ENCODE assay signal across 15 cellular contexts in the genomic region with DNA sequence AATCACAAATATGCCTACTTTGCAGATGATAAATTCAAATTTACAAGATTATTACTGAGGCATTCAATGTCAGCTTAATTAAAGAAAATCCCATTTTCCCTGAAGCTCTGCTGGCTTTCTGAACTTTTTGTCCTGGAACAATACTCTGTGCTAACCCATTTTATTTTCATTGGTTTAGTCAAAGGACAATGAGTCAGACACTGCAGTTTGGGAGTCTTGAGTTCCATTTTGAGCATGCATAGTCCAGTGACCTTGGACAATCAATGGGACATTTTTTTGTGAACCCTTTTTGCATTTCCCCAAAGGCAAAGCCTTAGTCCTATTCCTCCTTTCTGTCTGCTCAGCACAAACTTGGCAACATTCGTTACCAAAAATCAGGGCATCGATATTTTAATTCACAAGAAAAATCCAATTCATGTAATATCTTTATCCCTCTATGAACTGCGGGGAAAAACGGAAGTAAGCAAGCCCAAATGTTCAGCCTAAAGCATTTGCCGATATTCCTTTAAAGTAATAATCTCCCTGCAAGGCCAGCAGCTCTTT.
DNase-seq lines count a peak whose midpoint lies in the region; ATAC-seq and TF ChIP-seq lines count a peak whose summit lies in the region.
"Had no signal": no experiment of that assay in that cellular context is flagged by ENCODE, and none has a peak within 500 bp of the region (broad histone marks: within the 10 kb centered on the region; RNA-seq: fewer than 3 reads in every experiment).

No MANE protein-coding gene starts in this region.

- TF ChIP-seq CTCF in fibroblast of pulmonary artery (IDR thresholded peaks at IDR 0.05; ENCODE audit: low read length, missing control alignments) (no peak), thyroid gland (IDR thresholded peaks at IDR 0.05) (no peak), glutamatergic neuron (IDR thresholded peaks at IDR 0.05; ENCODE audit: partially characterized antibody, unreplicated experiment) (no peak)

- no peaks in the 10 kb centered on the region for H3K27me3 Mint-ChIP-seq in glutamatergic neuron (ENCODE audit: unreplicated experiment)
- H3K27me3 Mint-ChIP-seq in immature natural killer cell (ENCODE audit: low read depth in 3 of 3): peaks cover 0 to 2% (median 2%) of the 10 kb centered on the region in 3 donors

- intact Hi-C loops in thyroid gland (cut with DNase I): no loop called here

- H3K36me3 Mint-ChIP-seq in glutamatergic neuron (ENCODE audit: unreplicated experiment) (no peaks in the 10 kb centered on the region), immature natural killer cell (no peaks in the 10 kb centered on the region)

- H3K9ac ChIP-seq in mucosa of rectum (ENCODE audit: low read depth in 1 of 2, low read length in 2 of 2): peak overlapping the region; percentile 36 to 47
- H3K9ac ChIP-seq: BLaER1 had no signal

- no peak for ATAC-seq in GM18502 (IDR thresholded peaks at IDR 0.05; ENCODE audit: poor library complexity, unreplicated experiment)
- ATAC-seq: effector memory CD8-positive, alpha-beta T cell had no signal

- no peak for TF ChIP-seq POLR2A in thyroid gland (IDR thresholded peaks at IDR 0.05)

- H3K27ac ChIP-seq in mucosa of rectum (ENCODE audit: low read depth in 2 of 2, low read length in 2 of 2) (peak overlapping the region; percentile 58 to 77), thyroid gland (peak overlapping the region in 2 of 3 donors; percentile 35 to 46)

- H3K27me3 ChIP-seq in mucosa of rectum (ENCODE audit: control insufficient read depth in 2 of 2, insufficient read depth in 2 of 2, low read length in 2 of 2) (no peaks in the 10 kb centered on the region), thyroid gland (no peaks in the 10 kb centered on the region)
- H3K27me3 ChIP-seq: BLaER1 had no signal

- H3K4me3 ChIP-seq in fibroblast of pulmonary artery (replicated peaks; ENCODE audit: low read depth, low read length) (peak overlapping the region; percentile 38), mucosa of rectum (ENCODE audit: low read length in 2 of 2) (peak overlapping the region; percentile 44 to 51), thyroid gland (replicated peaks in 1 of 3) (no peak overlapping the region)
- H3K4me3 ChIP-seq: BLaER1 had no signal

- H3K9me3 ChIP-seq in mucosa of rectum (ENCODE audit: control insufficient read depth in 2 of 2, low read length in 2 of 2): no peaks in the 10 kb centered on the region
- H3K9me3 ChIP-seq in thyroid gland: no peaks in the 10 kb centered on the region
- H3K9me3 ChIP-seq: BLaER1 had no signal

- H3K36me3 ChIP-seq in mucosa of rectum (ENCODE audit: control insufficient read depth in 2 of 2, insufficient read depth in 2 of 2, low read length in 2 of 2) (no peaks in the 10 kb centered on the region), thyroid gland (no peaks in the 10 kb centered on the region)
- H3K36me3 ChIP-seq: BLaER1 had no signal

- in situ Hi-C loops in SK-MEL-5 (cut with HindIII; ENCODE audit: low pct_unique_long_range_greater_than_20kb, low sequenced_read_pairs): loop anchor here (25.0 kb wide), 1 partner anchor 381 kb away; the partner anchor contains the start of genes KLLN and PTEN

- H3K9me3 Mint-ChIP-seq in glutamatergic neuron (ENCODE audit: unreplicated experiment): no peaks in the 10 kb centered on the region
- no peaks in the 10 kb centered on the region for H3K9me3 Mint-ChIP-seq in immature natural killer cell
- H3K9me3 Mint-ChIP-seq: effector memory CD8-positive, alpha-beta T cell had no signal

- no peak overlapping the region for H3K27ac Mint-ChIP-seq in glutamatergic neuron (ENCODE audit: unreplicated experiment)
- H3K27ac Mint-ChIP-seq in immature natural killer cell: no peak overlapping the region
- H3K27ac Mint-ChIP-seq: effector memory CD8-positive, alpha-beta T cell had no signal

- H3K4me1 ChIP-seq in mucosa of rectum (ENCODE audit: control insufficient read depth in 2 of 2, insufficient read depth in 2 of 2, low read length in 2 of 2) (peaks cover 8 to 30% of the 10 kb centered on the region in 2 donors), thyroid gland (peaks cover 14 to 19% of the 10 kb centered on the region in 2 donors)

- WGBS in thyroid gland, 2 donors: 65 to 67% methylated on average over 5 of the region's 5 CpGs

- H3K4me3 Mint-ChIP-seq in glutamatergic neuron (ENCODE audit: unreplicated experiment) (no peak overlapping the region), immature natural killer cell (no peak overlapping the region)
- H3K4me3 Mint-ChIP-seq: effector memory CD8-positive, alpha-beta T cell had no signal

- H3K4me1 Mint-ChIP-seq in glutamatergic neuron (ENCODE audit: low read depth, unreplicated experiment) (no peaks in the 10 kb centered on the region), immature natural killer cell (peaks cover 18 to 19% of the 10 kb centered on the region in 2 donors)

- DNase-seq in SK-MEL-5 (ENCODE audit: low read depth, low spot score) (peak; percentile 29), fibroblast of pulmonary artery (ENCODE audit: low read depth) (peak; percentile 40), thyroid gland (no peak), NCI-H2029 treated with DMSO at 0.1 percent for 48 hours (lab: John Stamatoyannopoulos, UW) (no peak), glutamatergic neuron (no peak), immature natural killer cell (no peak)
- DNase-seq: activated CD4-positive, alpha-beta T cell treated with anti-CD3 and anti-CD28 coated beads, Interleukin-2, amount 50 U/mL, for 4 hours; DND-41; effector memory CD8-positive, alpha-beta T cell; NCI-H524; occipital lobe; T1000 had no signal

Comparison
In these comparisons a context has a peak if more than half of its experiments do, and no peak if none do; other contexts are left out.
1. DNase-seq: peak in SK-MEL-5 (single experiment) and fibroblast of pulmonary artery (single experiment); none in thyroid gland (0 of 2), NCI-H2029 treated with DMSO at 0.1 percent for 48 hours (single experiment), glutamatergic neuron (single experiment) and immature natural killer cell (0 of 3).
2. H3K4me3 ChIP-seq: peak in fibroblast of pulmonary artery (single experiment) and mucosa of rectum (2 of 2); none in thyroid gland (0 of 3).